In genomic region chr11:44010789-44011251, GRCh38 we compare ENCODE assay signal across 24 cellular contexts. TPM values are rescaled to one million over a fixed set of nuclear protein-coding genes. Genes with fewer than 3 reads are reported as not detected.
A peak's percentile ranks its signal among the peaks of the same experiment; 100 is the strongest.
DNase-seq lines count a peak whose midpoint lies in the region; TF ChIP-seq lines count a peak whose summit lies in the region.
"Had no signal": no experiment of that assay in that cellular context is flagged by ENCODE, and none has a peak within 500 bp of the region (broad histone marks: within the 10 kb centered on the region; RNA-seq: fewer than 3 reads in every experiment).

No MANE protein-coding gene starts in this region.

- peaks cover 0 to 7% (median 0%) of the 10 kb centered on the region in 4 donors for H3K4me1 ChIP-seq in tibial nerve

- TF ChIP-seq EP300 in tibial nerve (IDR thresholded peaks at IDR 0.05): no peak

- H3K9me3 ChIP-seq in tibial nerve: no peaks in the 10 kb centered on the region

- TF ChIP-seq CTCF in AG09309 (IDR thresholded peaks at IDR 0.05; ENCODE audit: control insufficient read depth, insufficient read depth, low read depth, low read length, missing control alignments) (no peak), fibroblast of mammary gland (conservative IDR thresholded peaks at IDR 0.05; ENCODE audit: control insufficient read depth, insufficient read depth, low read depth, low read length) (no peak), tibial nerve (IDR thresholded peaks at IDR 0.05) (no peak)

- DNase-seq in AG09309 (ENCODE audit: low read depth) (peak; percentile 62), HCEC 1CT (peak; percentile 89), fibroblast of mammary gland (ENCODE audit: low read depth) (peak; percentile 86), superior temporal gyrus (ENCODE audit: extremely low spot score) (no peak), tibial nerve (ENCODE audit: low spot score in 2 of 2) (no peak), GM19240 (ENCODE audit: insufficient read length, low spot score) (no peak)
- peak; percentile 7 for DNase-seq in stimulated activated CD8-positive, alpha-beta memory T cell treated with anti-CD3 and anti-CD28 coated beads, Interleukin-4, amount 100 ng/mL, for 48 hours
- no peak for DNase-seq in central memory CD4-positive, alpha-beta T cell
- DNase-seq: activated CD8-positive, alpha-beta T cell treated with anti-CD3 and anti-CD28 coated beads for 36 hours; activated gamma-delta T cell; cortex of kidney; Karpas-422; left ventricle myocardium superior; NCI-H187; NCI-H524 treated with DMSO at 0.1 percent for 48 hours; nephron progenitor cell; stimulated activated CD4-positive, alpha-beta T cell treated with anti-CD3 and anti-CD28 coated beads, Interleukin-15, amount 100 ng/mL, for 24 hours; stimulated activated naive CD8-positive, alpha-beta T cell treated with anti-CD3 and anti-CD28 coated beads, Interleukin-15, amount 100 ng/mL, for 72 hours had no signal

- peak overlapping the region in 1 of 4 donors; percentile 43 for H3K27ac ChIP-seq in tibial nerve
- H3K27ac ChIP-seq: C4-2B had no signal

- no peaks in the 10 kb centered on the region for H3K36me3 ChIP-seq in tibial nerve

- 84 to 86% methylated on average over 4 of the region's 4 CpGs for WGBS in tibial nerve, 2 donors

- H3K4me3 ChIP-seq in AG09309 (ENCODE audit: control insufficient read depth, low read depth, low read length): no peak overlapping the region
- H3K4me3 ChIP-seq in fibroblast of mammary gland (ENCODE audit: control insufficient read depth, low read depth, low read length): no peak overlapping the region
- H3K4me3 ChIP-seq in tibial nerve: no peak overlapping the region
- H3K4me3 ChIP-seq: GM23338 had no signal

- no peak for TF ChIP-seq POLR2A in tibial nerve (IDR thresholded peaks at IDR 0.05)

- H3K27me3 ChIP-seq in tibial nerve: no peaks in the 10 kb centered on the region

RNA-seq across cellular contexts. Expression of gene ACCSL, which starts 37.0 kb away (rescaled TPM):
- total RNA-seq in tibial nerve: under 1 TPM in 1 of 4 donors, not detected in 3; 0.78 TPM
- total RNA-seq: A673; activated CD8-positive, alpha-beta T cell treated with anti-CD3 and anti-CD28 coated beads for 36 hours; esophagus mucosa; GM23338; left ventricle myocardium superior; sciatic nerve; urinary bladder had no signal

RNA-seq across cellular contexts. Expression of gene ACCS, which starts 55.2 kb away (rescaled TPM):
- 10 to 100 TPM; 17.7 to 45.8 (median 31.5) TPM for total RNA-seq in tibial nerve

Comparison
In these comparisons a context has a peak if more than half of its experiments do, and no peak if none do; other contexts are left out.
1. DNase-seq: peak in AG09309 (single experiment), HCEC 1CT (single experiment), fibroblast of mammary gland (single experiment) and stimulated activated CD8-positive, alpha-beta memory T cell treated with anti-CD3 and anti-CD28 coated beads, Interleukin-4, amount 100 ng/mL, for 48 hours (single experiment); none in superior temporal gyrus (single experiment), tibial nerve (0 of 2), GM19240 (single experiment) and central memory CD4-positive, alpha-beta T cell (single experiment).